10 cellular contexts compared by ENCODE assay signal in the genomic region with DNA sequence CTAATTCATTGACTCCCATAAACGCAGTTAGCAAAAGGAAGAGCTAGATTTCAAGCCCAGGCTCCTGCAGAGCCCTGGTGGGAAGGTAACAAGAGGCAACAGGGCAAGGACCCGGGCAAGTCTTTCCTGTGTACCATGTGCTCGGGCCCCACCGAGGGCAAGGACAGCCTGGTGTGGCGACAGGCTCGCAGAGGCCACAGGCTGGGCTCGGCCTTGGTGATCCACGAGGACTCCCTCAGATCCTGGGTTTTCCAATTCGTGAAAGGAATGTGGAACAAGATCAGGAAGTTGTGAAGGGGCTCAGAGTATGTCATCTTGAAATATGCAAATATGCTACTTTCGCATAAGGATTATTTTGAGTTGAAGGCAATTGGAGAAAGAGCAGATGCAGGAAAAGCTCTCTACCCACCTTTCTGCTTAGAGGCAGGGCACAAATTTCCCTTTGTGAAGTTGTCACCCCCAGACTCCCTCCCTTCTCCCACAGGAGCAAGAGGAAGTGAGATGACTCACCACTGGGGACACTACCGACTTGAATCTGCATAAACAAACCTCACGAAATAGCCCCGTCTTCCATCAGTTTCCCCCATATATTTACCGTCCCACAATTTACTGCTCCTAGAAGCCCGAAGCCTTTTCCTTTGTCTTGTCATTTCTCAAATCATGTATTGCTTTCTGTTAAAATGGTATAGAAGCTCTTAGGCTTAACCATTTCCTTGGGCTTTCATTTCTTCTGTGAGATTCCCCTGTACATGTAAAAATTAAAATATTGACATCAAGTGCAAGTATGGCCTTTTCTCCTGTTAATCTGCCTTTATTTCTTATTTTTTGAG.
DNase-seq lines count a peak whose midpoint lies in the region; ATAC-seq and TF ChIP-seq lines count a peak whose summit lies in the region.
"Had no signal": no experiment of that assay in that cellular context is flagged by ENCODE, and none has a peak within 500 bp of the region (broad histone marks: within the 10 kb centered on the region; RNA-seq: fewer than 3 reads in every experiment).

No MANE protein-coding gene starts in this region.

- H3K27ac Mint-ChIP-seq in WTC11: peak overlapping the region; percentile 93

- H3K27ac ChIP-seq in HEK293 (ENCODE audit: extremely low read depth, low read depth, low read length) (no peak overlapping the region; the same call in 1 of the 2 replicates), liver (ENCODE audit: low read depth in 1 of 2, low read length in 2 of 2) (no peak overlapping the region)
- H3K27ac ChIP-seq in effector memory CD4-positive, alpha-beta T cell (ENCODE audit: insufficient read depth, low read length, poor library complexity, severe bottlenecking): no peak overlapping the region

- DNase-seq in CD1c-positive myeloid dendritic cell (ENCODE audit: extremely low spot score): peak; percentile 68
- DNase-seq in WTC11 (ENCODE audit: low spot score): no peak
- DNase-seq in NCI-H446 treated with DMSO at 0.1 percent for 48 hours (lab: John Stamatoyannopoulos, UW): no peak
- no peak for DNase-seq in NCI-H1092 (lab: John Stamatoyannopoulos, UW)
- DNase-seq in effector memory CD4-positive, alpha-beta T cell: no peak
- DNase-seq: NCI-H774; stimulated activated CD4-positive, alpha-beta T cell treated with anti-CD3 and anti-CD28 coated beads, Interleukin-1b, Interleukin-23, amount 100 ng/mL, for 48 hours had no signal

- 80% methylated on average over 15 of the region's 15 CpGs for WGBS in liver

- TF ChIP-seq RAD21 in liver (IDR thresholded peaks at IDR 0.05): no peak

- H3K27me3 Mint-ChIP-seq in WTC11 (ENCODE audit: low read depth): no peaks in the 10 kb centered on the region; the same call in 1 of the 2 replicates

- H3K4me1 Mint-ChIP-seq in WTC11: peaks cover 92% of the 10 kb centered on the region

- POLR2A ChIA-PET in HEK293 (lab: Yijun Ruan, JAX) (interaction anchor here (0.6 kb wide), 1 partner anchor 854 kb away, joined by 3 read pairs; no protein-coding TSS in a partner anchor), WTC11 (lab: Charles Lee) (interaction anchor here (1.0 kb wide), 1 partner anchor 9 kb away, joined by 3 read pairs; no protein-coding TSS in a partner anchor)

- TF ChIP-seq CTCF in HEK293 (tag by site-specific recombination; IDR thresholded peaks at IDR 0.05) (no peak), WTC11 (IDR thresholded peaks at IDR 0.05) (no peak), liver (IDR thresholded peaks at IDR 0.05; ENCODE audit: low read depth, low read length, missing input control) (no peak)

- CTCF ChIA-PET in HEK293 (lab: Yijun Ruan, JAX): interaction anchor here (0.7 to 1.7 kb wide), 11 partner anchors 9 to 661 kb away, joined by 3 to 5 read pairs (median 4); no protein-coding TSS in a partner anchor
- CTCF ChIA-PET in WTC11 (lab: Charles Lee): interaction anchor here (0.8 to 1.5 kb wide), 3 partner anchors 34 to 395 kb away, joined by 3 to 5 read pairs (median 4); no protein-coding TSS in a partner anchor

- H3K4me1 ChIP-seq in HEK293 (ENCODE audit: control insufficient read depth, insufficient read depth, low read length) (peaks cover 39% of the 10 kb centered on the region), liver (ENCODE audit: control insufficient read depth in 4 of 4, insufficient read depth in 4 of 4, low read length in 3 of 4) (peaks cover 14 to 36% (median 25%) of the 10 kb centered on the region in 4 donors)
- H3K4me1 ChIP-seq in effector memory CD4-positive, alpha-beta T cell (ENCODE audit: control insufficient read depth, insufficient read depth, low read length, poor library complexity, severe bottlenecking): no peaks in the 10 kb centered on the region

- no peak overlapping the region for H3K9ac ChIP-seq in liver (ENCODE audit: low read depth in 1 of 2, low read length in 2 of 2)

- 0 out of 2 replicates have a peak overlapping the region, but pooled peaks have one; percentile 18 for H3K4me3 Mint-ChIP-seq in WTC11

- ATAC-seq in WTC11 (peak; percentile 10; the same call in 1 of the 2 replicates), HG02623 (IDR thresholded peaks at IDR 0.05; ENCODE audit: unreplicated experiment) (no peak)

- H3K36me3 ChIP-seq in HEK293 (ENCODE audit: control insufficient read depth in 2 of 2, insufficient read depth in 1 of 2, low read length in 2 of 2) (no peaks in the 10 kb centered on the region), liver (ENCODE audit: control insufficient read depth in 4 of 4, insufficient read depth in 3 of 4, low read depth in 1 of 4, low read length in 3 of 4) (no peaks in the 10 kb centered on the region)
- no peaks in the 10 kb centered on the region for H3K36me3 ChIP-seq in effector memory CD4-positive, alpha-beta T cell (ENCODE audit: control insufficient read depth, insufficient read depth, low read length)

- no peaks in the 10 kb centered on the region for H3K27me3 ChIP-seq in liver (ENCODE audit: control insufficient read depth in 4 of 4, insufficient read depth in 4 of 4, low read length in 3 of 4)
- no peaks in the 10 kb centered on the region for H3K27me3 ChIP-seq in effector memory CD4-positive, alpha-beta T cell (replicated peaks; ENCODE audit: control insufficient read depth, insufficient read depth, low read length, poor library complexity, severe bottlenecking)

- no peaks in the 10 kb centered on the region for H3K9me3 ChIP-seq in HEK293 (ENCODE audit: control insufficient read depth, insufficient read depth, low read depth, low read length)
- no peaks in the 10 kb centered on the region for H3K9me3 ChIP-seq in liver (ENCODE audit: control insufficient read depth in 4 of 4, low read length in 3 of 4)
- H3K9me3 ChIP-seq in effector memory CD4-positive, alpha-beta T cell (ENCODE audit: control insufficient read depth, low read length): no peaks in the 10 kb centered on the region

- H3K9me3 Mint-ChIP-seq in WTC11: no peaks in the 10 kb centered on the region

- H3K36me3 Mint-ChIP-seq in WTC11: no peaks in the 10 kb centered on the region

- H3K4me3 ChIP-seq in HEK293 (ENCODE audit: low read depth, low read length) (no peak overlapping the region), liver (ENCODE audit: low read depth in 1 of 3, low read length in 3 of 3) (no peak overlapping the region)
- H3K4me3 ChIP-seq in effector memory CD4-positive, alpha-beta T cell (ENCODE audit: insufficient read depth, low read depth, low read length, poor library complexity, severe bottlenecking): no peak overlapping the region

TF ChIP-seq in HEK293, 187 proteins besides CTCF, POLR2A, EP300 and RAD21 (continues in another document):
- TF ChIP-seq ZNF248 (tag by site-specific recombination; IDR thresholded peaks at IDR 0.05) (no peak), ZNF529 (tag by site-specific recombination; IDR thresholded peaks at IDR 0.05; ENCODE audit: insufficient replicate concordance) (no peak), ZNF391 (tag by site-specific recombination; IDR thresholded peaks at IDR 0.05; ENCODE audit: borderline replicate concordance, low read depth) (no peak)
- TF ChIP-seq, protein P1, sequence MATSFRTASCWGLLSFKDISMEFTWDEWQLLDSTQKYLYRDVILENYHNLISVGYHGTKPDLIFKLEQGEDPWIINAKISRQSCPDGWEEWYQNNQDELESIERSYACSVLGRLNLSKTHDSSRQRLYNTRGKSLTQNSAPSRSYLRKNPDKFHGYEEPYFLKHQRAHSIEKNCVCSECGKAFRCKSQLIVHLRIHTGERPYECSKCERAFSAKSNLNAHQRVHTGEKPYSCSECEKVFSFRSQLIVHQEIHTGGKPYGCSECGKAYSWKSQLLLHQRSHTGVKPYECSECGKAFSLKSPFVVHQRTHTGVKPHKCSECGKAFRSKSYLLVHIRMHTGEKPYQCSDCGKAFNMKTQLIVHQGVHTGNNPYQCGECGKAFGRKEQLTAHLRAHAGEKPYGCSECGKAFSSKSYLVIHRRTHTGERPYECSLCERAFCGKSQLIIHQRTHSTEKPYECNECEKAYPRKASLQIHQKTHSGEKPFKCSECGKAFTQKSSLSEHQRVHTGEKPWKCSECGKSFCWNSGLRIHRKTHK (tag by site-specific recombination; IDR thresholded peaks at IDR 0.05): no peak

TF ChIP-seq in liver, 16 proteins besides CTCF, POLR2A, EP300 and RAD21:
- TF ChIP-seq JUND (IDR thresholded peaks at IDR 0.05) (peak; percentile 45 to 54), RXRA (IDR thresholded peaks at IDR 0.05) (no peak)
TF ChIP-seq in liver: peak in this region for 1.
